ENCODE assay signal across 10 cellular contexts in the genomic region with DNA sequence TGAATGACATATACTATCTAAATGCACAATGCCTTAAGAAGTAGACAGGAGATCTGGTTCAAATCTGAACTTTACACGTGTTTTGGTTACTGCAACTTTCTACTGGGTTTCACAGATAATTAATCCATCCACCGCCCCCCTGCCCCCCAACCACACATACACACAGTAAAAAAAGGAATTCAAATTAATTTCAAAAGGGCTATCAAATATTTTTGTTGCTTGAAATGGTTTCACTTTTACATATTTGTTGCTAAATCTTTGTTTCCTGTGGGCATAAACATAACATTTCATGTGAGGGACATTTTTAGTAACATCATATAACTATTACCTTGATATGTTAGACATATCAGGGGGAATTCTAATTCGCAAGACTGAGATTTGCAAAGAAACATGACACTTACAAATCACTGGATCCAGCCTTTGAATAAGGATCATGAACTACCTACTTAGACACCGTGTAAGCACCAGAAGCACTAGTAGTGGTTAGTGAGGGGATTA. TPM values are rescaled to one million over a fixed set of nuclear protein-coding genes. Genes with fewer than 3 reads are reported as not detected.
A peak's percentile ranks its signal among the peaks of the same experiment; 100 is the strongest.
DNase-seq lines count a peak whose midpoint lies in the region; ATAC-seq, FAIRE-seq and TF ChIP-seq lines count a peak whose summit lies in the region.
"Had no signal": no experiment of that assay in that cellular context is flagged by ENCODE, and none has a peak within 500 bp of the region (broad histone marks: within the 10 kb centered on the region; RNA-seq: fewer than 3 reads in every experiment).

No MANE protein-coding gene starts in this region.

- peak overlapping the region in 2 of 4 donors; percentile 68 to 79 for H3K4me3 Mint-ChIP-seq in IgD-negative memory B cell
- no peak overlapping the region for H3K4me3 Mint-ChIP-seq in Caco-2 (ENCODE audit: unreplicated experiment)

- no peak for ATAC-seq in K562
- no peak for ATAC-seq in GM21447 (IDR thresholded peaks at IDR 0.05; ENCODE audit: unreplicated experiment)

- peaks cover 0 to 89% (median 0%) of the 10 kb centered on the region in 11 experiments; a peak in 4 of 22 replicates for H4K20me1 ChIP-seq in BLaER1 treated with 17β-estradiol and CSF1 and Interleukin-3, amounts not matched to agents 10 nM and 100 nM
- no peaks in the 10 kb centered on the region for H4K20me1 ChIP-seq in K562 (replicated peaks; ENCODE audit: control insufficient read depth, insufficient read depth, low read length)

- H3K9ac ChIP-seq in BLaER1 treated with 17β-estradiol and CSF1 and Interleukin-3, amounts not matched to agents 10 nM and 100 nM: no peak overlapping the region
- no peak overlapping the region for H3K9ac ChIP-seq in K562 (ENCODE audit: insufficient read depth in 1 of 2, low read depth in 2 of 2, low read length in 2 of 2)

- peak overlapping the region; percentile 15 to 60 (median 49); a peak in 20 of 22 replicates for H3K4me2 ChIP-seq in BLaER1 treated with 17β-estradiol and CSF1 and Interleukin-3, amounts not matched to agents 10 nM and 100 nM
- no peak overlapping the region for H3K4me2 ChIP-seq in K562 (ENCODE audit: insufficient read depth, low read length)

- DNase-seq in K562 (ENCODE audit: extremely low read depth in 1 of 4, low spot score in 3 of 4) (no peak), Caco-2 (no peak), UCSD-AML1 (lab: John Stamatoyannopoulos, UW; ENCODE audit: unreplicated experiment) (no peak), T1000 (lab: John Stamatoyannopoulos, UW) (no peak)
- DNase-seq: Calu3, NCI-H2171 treated with DMSO at 0.1 percent for 48 hours had no signal

- no peak for TF ChIP-seq POLR2A in K562 (conservative IDR thresholded peaks at IDR 0.05)

- peaks cover 0 to 45% (median 0%) of the 10 kb centered on the region in 11 experiments; a peak in 5 of 22 replicates for H3K36me3 ChIP-seq in BLaER1 treated with 17β-estradiol and CSF1 and Interleukin-3, amounts not matched to agents 10 nM and 100 nM
- H3K36me3 ChIP-seq in K562 (ENCODE audit: control insufficient read depth, insufficient read depth, low read length) (no peaks in the 10 kb centered on the region), neutrophil (no peaks in the 10 kb centered on the region), Caco-2 (ENCODE audit: control insufficient read depth, insufficient read depth, low read length) (no peaks in the 10 kb centered on the region)

- H3K4me3 ChIP-seq in BLaER1 treated with 17β-estradiol and CSF1 and Interleukin-3, amounts not matched to agents 10 nM and 100 nM: no peak overlapping the region
- H3K4me3 ChIP-seq in K562: no peak overlapping the region
- H3K4me3 ChIP-seq in neutrophil (ENCODE audit: low read depth in 1 of 2, low read length in 1 of 2): no peak overlapping the region
- no peak overlapping the region for H3K4me3 ChIP-seq in Caco-2 (ENCODE audit: low read depth, low read length)

- no peak for TF ChIP-seq CTCF in K562 (IDR thresholded peaks at IDR 0.05 in 2 of 3, conservative IDR thresholded peaks at IDR 0.05 in 1 of 3; ENCODE audit: insufficient read depth in 2 of 3, low read depth in 1 of 3, low read length in 3 of 3)
- TF ChIP-seq CTCF in neutrophil (IDR thresholded peaks at IDR 0.05): no peak
- no peak for TF ChIP-seq CTCF in Caco-2 (IDR thresholded peaks at IDR 0.05; ENCODE audit: insufficient read depth in 1 of 2, low read depth in 1 of 2, low read length in 1 of 2, severe bottlenecking in 1 of 2, unreplicated experiment in 1 of 2)

- H3K27me3 Mint-ChIP-seq in IgD-negative memory B cell (no peaks in the 10 kb centered on the region), Caco-2 (ENCODE audit: insufficient read depth, unreplicated experiment) (no peaks in the 10 kb centered on the region)

- TF ChIP-seq EP300 in K562 (IDR thresholded peaks at IDR 0.05; ENCODE audit: low read length): no peak

- H3K79me2 ChIP-seq in K562 (ENCODE audit: control insufficient read depth, insufficient read depth, low read length): no peaks in the 10 kb centered on the region

- no peaks in the 10 kb centered on the region for H3K9me1 ChIP-seq in K562 (ENCODE audit: control insufficient read depth, insufficient read depth, low read length)

- POLR2A ChIA-PET in K562 (lab: Yijun Ruan, JAX) (no interaction called here), Caco-2 (lab: Charles Lee) (no interaction called here)

- intact Hi-C loops in K562 (cut with micrococcal nuclease) (no loop called here), Caco-2 (cut with micrococcal nuclease; ENCODE audit: unreplicated experiment) (no loop called here)

- H3K9me3 ChIP-seq in BLaER1 treated with 17β-estradiol and CSF1 and Interleukin-3, amounts not matched to agents 10 nM and 100 nM (replicated peaks in 1 of 11): peaks cover 5 to 25% (median 12%) of the 10 kb centered on the region in 11 experiments; a peak in 14 of 22 replicates
- no peaks in the 10 kb centered on the region for H3K9me3 ChIP-seq in K562 (replicated peaks; ENCODE audit: control insufficient read depth, insufficient read depth, low read depth, low read length)
- H3K9me3 ChIP-seq in neutrophil: no peaks in the 10 kb centered on the region
- no peaks in the 10 kb centered on the region for H3K9me3 ChIP-seq in Caco-2

- CTCF ChIA-PET in K562 (lab: Yijun Ruan, JAX; ENCODE audit: low intra/inter-chr PET ratio): interaction anchor here (0.7 kb wide), 1 partner anchor 269 kb away, joined by 3 read pairs; no protein-coding TSS in a partner anchor
- CTCF ChIA-PET in Caco-2 (lab: Charles Lee): no interaction called here

- peaks cover 23 to 38% (median 29%) of the 10 kb centered on the region in 3 donors for H3K4me1 Mint-ChIP-seq in IgD-negative memory B cell
- H3K4me1 Mint-ChIP-seq in Caco-2 (ENCODE audit: low read depth, unreplicated experiment): peaks cover 30% of the 10 kb centered on the region

- H3K36me3 Mint-ChIP-seq in IgD-negative memory B cell: peaks cover 4% of the 10 kb centered on the region
- peaks cover 65% of the 10 kb centered on the region for H3K36me3 Mint-ChIP-seq in Caco-2 (ENCODE audit: insufficient read depth, unreplicated experiment)

- 5% methylated on average over 4 of the region's 4 CpGs for WGBS in K562 (ENCODE audit: insufficient coverage, low coverage, missing lambda C conversion rate)

- H2AFZ ChIP-seq in K562 (ENCODE audit: low read depth, low read length): no peak overlapping the region

- no peak for TF ChIP-seq RAD21 in K562 (CRISPR knock-in tag; conservative IDR thresholded peaks at IDR 0.05 in 1 of 2, IDR thresholded peaks at IDR 0.05 in 1 of 2)

- no peaks in the 10 kb centered on the region for H3K27me3 ChIP-seq in BLaER1 treated with 17β-estradiol and CSF1 and Interleukin-3, amounts not matched to agents 10 nM and 100 nM
- H3K27me3 ChIP-seq in K562 (ENCODE audit: control insufficient read depth in 2 of 2, insufficient read depth in 2 of 2, low read length in 2 of 2) (peaks cover 10 to 18% of the 10 kb centered on the region in 2 experiments; a peak in 4 of 5 replicates), neutrophil (no peaks in the 10 kb centered on the region), Caco-2 (replicated peaks; ENCODE audit: control insufficient read depth, insufficient read depth, low read length) (no peaks in the 10 kb centered on the region)

- H3K27ac Mint-ChIP-seq in IgD-negative memory B cell (peak overlapping the region in 2 of 3 donors; percentile 15 to 25), Caco-2 (ENCODE audit: unreplicated experiment) (no peak overlapping the region)

- no peak for FAIRE-seq in K562 (lab: Jason Lieb, UNC)

- no TSS peak for BruUV-seq in K562 (replicated peaks; lab: Mats Ljungman, UMichigan)
- BruUV-seq in Caco-2 (replicated peaks; lab: Mats Ljungman, UMichigan): no TSS peak

- H3K4me1 ChIP-seq in BLaER1 treated with 17β-estradiol and CSF1 and Interleukin-3, amounts not matched to agents 10 nM and 100 nM: peaks cover 12 to 44% (median 13%) of the 10 kb centered on the region in 10 experiments
- H3K4me1 ChIP-seq in K562 (replicated peaks in 1 of 2; ENCODE audit: control insufficient read depth in 2 of 2, insufficient read depth in 2 of 2, low read length in 2 of 2): peaks cover 0 to 3% of the 10 kb centered on the region in 2 experiments; a peak in 1 of 5 replicates
- H3K4me1 ChIP-seq in neutrophil (ENCODE audit: control insufficient read depth in 1 of 2, insufficient read depth in 1 of 2, low read depth in 1 of 2, low read length in 1 of 2): no peaks in the 10 kb centered on the region
- peaks cover 37% of the 10 kb centered on the region for H3K4me1 ChIP-seq in Caco-2

- in situ Hi-C loops in K562 (cut with MboI): no loop called here

- peak overlapping the region in 4 of 11 experiments; percentile 9 to 15 (median 13); a peak in 4 of 22 replicates for H3K27ac ChIP-seq in BLaER1 treated with 17β-estradiol and CSF1 and Interleukin-3, amounts not matched to agents 10 nM and 100 nM
- H3K27ac ChIP-seq in K562 (ENCODE audit: extremely low read depth, low read depth, low read length): no peak overlapping the region
- peak overlapping the region; percentile 13 for H3K27ac ChIP-seq in neutrophil

- H3K9me3 Mint-ChIP-seq in IgD-negative memory B cell: no peaks in the 10 kb centered on the region
- no peaks in the 10 kb centered on the region for H3K9me3 Mint-ChIP-seq in Caco-2 (ENCODE audit: unreplicated experiment)

TF ChIP-seq in K562, 482 proteins besides CTCF, POLR2A, EP300 and RAD21 (continues in another document):
- TF ChIP-seq, protein P1, sequence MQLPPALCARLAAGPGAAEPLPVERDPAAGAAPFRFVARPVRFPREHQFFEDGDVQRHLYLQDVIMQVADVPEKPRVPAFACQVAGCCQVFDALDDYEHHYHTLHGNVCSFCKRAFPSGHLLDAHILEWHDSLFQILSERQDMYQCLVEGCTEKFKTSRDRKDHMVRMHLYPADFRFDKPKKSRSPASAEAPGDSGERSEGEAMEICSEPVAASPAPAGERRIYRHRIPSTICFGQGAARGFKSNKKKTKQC (CRISPR knock-in tag; IDR thresholded peaks at IDR 0.05): no peak

RNA-seq across cellular contexts. Expression of a gene that starts 7.5 kb away (rescaled TPM):
- 32.4 TPM for polyA plus RNA-seq in IgD-negative memory B cell
- not detected in 2 replicates for total RNA-seq in K562 (2011; cell fraction: chromatin; rRNA removed; ENCODE audit: low replicate concordance)
- not detected in 2 replicates for total RNA-seq in K562 (2011; cell fraction: nucleolus; rRNA removed)
- total RNA-seq in K562 (2011; cell fraction: nucleoplasm; rRNA removed): not detected in 2 replicates
- total RNA-seq in K562 (2014; rRNA removed): not detected in 2 replicates
- total RNA-seq in K562 (2014; rRNA removed; fragmentation: Illumina TruSeq; extraction: Trizol): 0.04 TPM in 1 of 2 replicates, not detected in the other
- total RNA-seq in K562 (2015; rRNA removed; fragmentation: Illumina TruSeq; extraction: Trizol): 0.19 TPM in 1 of 2 replicates, not detected in the other
- 0.18 and 0.31 TPM in 2 replicates for total RNA-seq in K562 (2021)
- 0.05 and 0.15 TPM in 2 replicates for polyA plus RNA-seq in K562 (2011; rRNA removed)
- 0.01 TPM in 1 of 2 replicates, not detected in the other for polyA plus RNA-seq in K562 (2011; cell fraction: cytosol; rRNA removed)
- not detected in 2 replicates for polyA plus RNA-seq in K562 (2011; cell fraction: nucleus; rRNA removed)
- polyA plus RNA-seq in K562 (2012): 0.17 and 1.1 TPM in 2 replicates
- not detected in 2 replicates for polyA plus RNA-seq in K562 (2014; fragmentation: Illumina TruSeq; extraction: Trizol)
- polyA plus RNA-seq in K562 (2014; fragmentation: Nextera tagmentation; extraction: Ambion mirVana): not detected
- polyA plus RNA-seq in K562 (2014; rRNA removed): not detected in 2 replicates
- polyA minus RNA-seq in K562 (2011; rRNA and poly(A)+ RNA removed): 0.21 TPM in 1 of 2 replicates, not detected in the other
- 1.2 TPM in 1 of 2 replicates, not detected in the other for polyA minus RNA-seq in K562 (2011; cell fraction: cytosol; rRNA and poly(A)+ RNA removed)
- polyA minus RNA-seq in K562 (2011; cell fraction: nucleus; rRNA and poly(A)+ RNA removed): not detected in 2 replicates
- total RNA-seq in Caco-2 (2022): 33.2 and 36.2 TPM in 2 replicates

Comparison
In these comparisons a context has a peak if more than half of its experiments do, and no peak if none do; other contexts are left out.
1. RNA of a gene that starts 7.5 kb away (total RNA-seq): 33.2 to 36.2 TPM in Caco-2; 0.04 to 0.31 TPM in K562; every median in the first group is over 10 times any median in the second.